In genomic region chr1:84060781-84061180, GRCh38 we compare ENCODE assay signal across 26 cellular contexts.
"Had no signal": no experiment of that assay in that cellular context is flagged by ENCODE, and none has a peak within 500 bp of the region (broad histone marks: within the 10 kb centered on the region; RNA-seq: fewer than 3 reads in every experiment).

No MANE protein-coding gene starts in this region.

- H3K27me3 ChIP-seq: adrenal gland, ascending aorta, cardiac muscle cell, colonic mucosa, gastroesophageal sphincter, hepatocyte, tibial nerve had no signal

- H3K4me3 ChIP-seq: adrenal gland, ascending aorta, cardiac muscle cell, colonic mucosa, gastroesophageal sphincter, hepatocyte, left ventricle myocardium inferior, lung, mucosa of descending colon, stomach, tibial nerve had no signal

- H3K36me3 ChIP-seq: adrenal gland, ascending aorta, cardiac muscle cell, colonic mucosa, gastroesophageal sphincter, left ventricle myocardium inferior, stomach, tibial nerve had no signal

- H3K4me2 ChIP-seq: hepatocyte had no signal

- H2AFZ ChIP-seq: hepatocyte had no signal

- DNase-seq: activated CD4-positive, alpha-beta T cell treated with anti-CD3 and anti-CD28 coated beads for 4 hours; activated CD4-positive, alpha-beta T cell treated with anti-CD3 and anti-CD28 coated beads, Interleukin-2, amount 50 U/mL, for 4 hours; activated effector memory CD4-positive, alpha-beta T cell treated with anti-CD3 and anti-CD28 coated beads, Interleukin-2, amount 50 U/mL, for 16 hours; activated naive CD4-positive, alpha-beta T cell treated with anti-CD3 and anti-CD28 coated beads for 36 hours; activated naive CD8-positive, alpha-beta T cell treated with anti-CD3 and anti-CD28 coated beads for 36 hours; adrenal gland; cerebellar nuclear complex; colonic mucosa; effector memory CD4-positive, alpha-beta T cell; islet precursor cell; left ventricle myocardium inferior; mucosa of descending colon; posterior cingulate gyrus; right cardiac atrium; stimulated activated CD4-positive, alpha-beta T cell treated with anti-CD3 and anti-CD28 coated beads, Interleukin-15, amount 100 ng/mL, for 24 hours; stimulated activated CD4-positive, alpha-beta T cell treated with anti-CD3 and anti-CD28 coated beads, Interleukin-2, amount 100 ng/mL, for 24 hours; stimulated activated naive B cell treated with anti-CD40 and anti-IgM and Interleukin-4, amounts not matched to agents 10 μg/mL and 1 μg/mL and 100 μg/mL, for 72 hours; stomach had no signal

- H3K79me2 ChIP-seq: hepatocyte had no signal

- H3K4me1 ChIP-seq: adrenal gland, ascending aorta, colonic mucosa, gastroesophageal sphincter, left ventricle myocardium inferior, stomach, tibial nerve had no signal

- ATAC-seq: gastroesophageal sphincter; mucosa of descending colon; natural killer cell treated with Interleukin-12 subunit alpha and Interleukin-12 subunit beta and Interleukin-15 and Interleukin-18, amount 100 ng/mL, for 72 hours; right cardiac atrium; stimulated activated naive B cell treated with anti-CD40 and anti-IgM and Interleukin-4, amounts not matched to agents 10 μg/mL and 1 μg/mL and 100 μg/mL, for 72 hours had no signal

- H3K9me3 ChIP-seq: adrenal gland, ascending aorta, colonic mucosa, gastroesophageal sphincter, left ventricle myocardium inferior, mucosa of descending colon, stomach, tibial nerve had no signal

- H3K27ac ChIP-seq: adrenal gland, ascending aorta, cardiac muscle cell, colonic mucosa, gastroesophageal sphincter, hepatocyte, left ventricle myocardium inferior, stomach, tibial nerve, VCaP had no signal
